ENCODE assay signal across 8 cellular contexts in genomic region chr7:116930156-116930913, GRCh38. TPM values are rescaled to one million over a fixed set of nuclear protein-coding genes. Genes with fewer than 3 reads are reported as not detected.
DNase-seq lines count a peak whose midpoint lies in the region; ATAC-seq and TF ChIP-seq lines count a peak whose summit lies in the region.

No MANE protein-coding gene starts in this region.

- H3K4me1 Mint-ChIP-seq in activated B cell treated with CpG ODN at 0.5 μM for 24 hours, result peaks cover 3% of the 10 kb centered on the region

- no peaks in the 10 kb centered on the region for H3K9me3 Mint-ChIP-seq in activated B cell treated with CpG ODN at 0.5 μM for 24 hours

- DNase-seq in AG08395 (ENCODE audit: low spot score) (peak; percentile 82), NCI-H2196 (lab: John Stamatoyannopoulos, UW; ENCODE audit: unreplicated experiment) (peak; percentile 81), activated B cell treated with CpG ODN at 0.5 μM for 24 hours (peak; percentile 60), kidney glomerular epithelial cell (lab: John Stamatoyannopoulos, UW) (peak; percentile 85)
- DNase-seq in central memory CD4-positive, alpha-beta T cell, result peak; percentile 62
- DNase-seq in stimulated activated CD4-positive, alpha-beta T cell treated with anti-CD3 and anti-CD28 coated beads, Interleukin-2, amount 100 ng/mL, for 24 hours, result peak; percentile 80 to 84

- H3K27me3 Mint-ChIP-seq in activated B cell treated with CpG ODN at 0.5 μM for 24 hours, result peaks cover 8% of the 10 kb centered on the region

- H3K4me3 Mint-ChIP-seq in activated B cell treated with CpG ODN at 0.5 μM for 24 hours, result no peak overlapping the region

- TF ChIP-seq CTCF in activated B cell treated with CpG ODN at 0.5 μM for 24 hours (IDR thresholded peaks at IDR 0.05), result peak; percentile 42

- CTCF ChIA-PET in activated B cell treated with CpG ODN at 0.5 μM for 24 hours (lab: Charles Lee), result interaction anchor here (0.6 to 4.3 kb wide), 16 partner anchors 10 to 1238 kb away, joined by 3 to 73 read pairs (median 5); no protein-coding TSS in a partner anchor

- H3K27ac Mint-ChIP-seq in activated B cell treated with CpG ODN at 0.5 μM for 24 hours, result no peak overlapping the region

- POLR2A ChIA-PET in activated B cell treated with CpG ODN at 0.5 μM for 24 hours (lab: Charles Lee), result no interaction called here

- H3K36me3 Mint-ChIP-seq in activated B cell treated with CpG ODN at 0.5 μM for 24 hours (ENCODE audit: low read depth), result no peaks in the 10 kb centered on the region

- peak; percentile 83 for ATAC-seq in GM18867 (IDR thresholded peaks at IDR 0.05; ENCODE audit: unreplicated experiment)
- peak; percentile 85 for ATAC-seq in HG03108 (IDR thresholded peaks at IDR 0.05; ENCODE audit: unreplicated experiment)
- peak; percentile 93 for ATAC-seq in activated B cell treated with CpG ODN at 0.5 μM for 24 hours (ENCODE audit: low read depth)

- intact Hi-C loops in activated B cell treated with CpG ODN at 0.5 μM for 24 hours (cut with micrococcal nuclease), result loop anchor here (1.0 to 2.0 kb wide), 6 partner anchors 55 to 1223 kb away; no protein-coding TSS in a partner anchor

RNA-seq across cellular contexts. Expression of gene ST7, which starts 23.0 kb away (rescaled TPM):
- 8.3 and 8.5 TPM in 2 replicates for total RNA-seq in activated B cell treated with CpG ODN at 0.5 μM for 24 hours

Comparison
In these comparisons a context has a peak if more than half of its experiments do, and no peak if none do; other contexts are left out.
1. Peak in every context shown above with its lines: DNase-seq and ATAC-seq.